ENCODE assay signal across 8 cellular contexts in genomic region chr11:128575956-128576340, GRCh38. TPM values are rescaled to one million over a fixed set of nuclear protein-coding genes. Genes with fewer than 3 reads are reported as not detected.
DNase-seq lines count a peak whose midpoint lies in the region; ATAC-seq and TF ChIP-seq lines count a peak whose summit lies in the region.

No MANE protein-coding gene starts in this region.

- peak; percentile 45 for DNase-seq in activated naive CD4-positive, alpha-beta T cell treated with anti-CD3 and anti-CD28 coated beads for 36 hours
- no peak for DNase-seq in activated naive CD4-positive, alpha-beta T cell treated with anti-CD3 and anti-CD28 coated beads, Interleukin-2, amount 50 U/mL, for 16 hours
- DNase-seq in UCSD-AML1 (lab: John Stamatoyannopoulos, UW; ENCODE audit: unreplicated experiment), result peak; percentile 56
- DNase-seq in right lobe of liver, result no peak
- no peak for DNase-seq in upper lobe of right lung
- no peak for DNase-seq in OCI-M2 (lab: John Stamatoyannopoulos, UW; ENCODE audit: unreplicated experiment)
- DNase-seq in stimulated activated naive CD4-positive, alpha-beta T cell treated with Interleukin-2 at 50 U/mL for 16 hours (lab: John Stamatoyannopoulos, UW), result no peak
- DNase-seq in NCI-H82 treated with DMSO at 0.1 percent for 48 hours (lab: John Stamatoyannopoulos, UW; ENCODE audit: unreplicated experiment), result no peak

- ATAC-seq in right lobe of liver, result peak; percentile 71 to 87 (median 83)
- ATAC-seq in upper lobe of right lung, result peak; percentile 90

- H3K9me3 Mint-ChIP-seq in activated naive CD4-positive, alpha-beta T cell treated with anti-CD3 and anti-CD28 coated beads for 36 hours, result peaks cover 2% of the 10 kb centered on the region

- H3K27ac ChIP-seq in right lobe of liver (peak overlapping the region; percentile 11 to 43 (median 24)), upper lobe of right lung (peak overlapping the region; percentile 44)

- no peaks in the 10 kb centered on the region for H3K36me3 ChIP-seq in right lobe of liver
- no peaks in the 10 kb centered on the region for H3K36me3 ChIP-seq in upper lobe of right lung

- CTCF ChIA-PET in activated naive CD4-positive, alpha-beta T cell treated with anti-CD3 and anti-CD28 coated beads for 36 hours (lab: Charles Lee), result interaction anchor here (0.6 to 0.9 kb wide), 3 partner anchors 22 to 54 kb away, joined by 3 to 7 read pairs (median 4); no protein-coding TSS in a partner anchor

- peaks cover 70% of the 10 kb centered on the region for H3K4me1 Mint-ChIP-seq in activated naive CD4-positive, alpha-beta T cell treated with anti-CD3 and anti-CD28 coated beads for 36 hours (ENCODE audit: low read depth)

- 22% methylated on average over 3 of the region's 3 CpGs for WGBS in right lobe of liver (ENCODE audit: insufficient coverage, low coverage, low lambda C conversion rate, missing lambda C conversion rate)

- no peak overlapping the region for H3K4me3 Mint-ChIP-seq in activated naive CD4-positive, alpha-beta T cell treated with anti-CD3 and anti-CD28 coated beads for 36 hours

- no peaks in the 10 kb centered on the region for H3K27me3 Mint-ChIP-seq in activated naive CD4-positive, alpha-beta T cell treated with anti-CD3 and anti-CD28 coated beads for 36 hours (ENCODE audit: low read depth)

- no peaks in the 10 kb centered on the region for H3K4me1 ChIP-seq in right lobe of liver
- H3K4me1 ChIP-seq in upper lobe of right lung, result peaks cover 37% of the 10 kb centered on the region

- TF ChIP-seq CTCF in right lobe of liver (IDR thresholded peaks at IDR 0.05) (no peak), upper lobe of right lung (IDR thresholded peaks at IDR 0.05) (no peak)

- no peak for TF ChIP-seq POLR2A in right lobe of liver (IDR thresholded peaks at IDR 0.05)

- no peak overlapping the region for H3K27ac Mint-ChIP-seq in activated naive CD4-positive, alpha-beta T cell treated with anti-CD3 and anti-CD28 coated beads for 36 hours

- intact Hi-C loops in activated naive CD4-positive, alpha-beta T cell treated with anti-CD3 and anti-CD28 coated beads for 36 hours (cut with micrococcal nuclease), result loop anchor here (1.0 kb wide), 1 partner anchor 48 kb away; no protein-coding TSS in a partner anchor
- intact Hi-C loops in right lobe of liver (cut with DNase I) (no loop called here), upper lobe of right lung (cut with DNase I) (no loop called here)

- H3K9me3 ChIP-seq in right lobe of liver (no peaks in the 10 kb centered on the region), upper lobe of right lung (no peaks in the 10 kb centered on the region)

- H3K27me3 ChIP-seq in right lobe of liver (no peaks in the 10 kb centered on the region), upper lobe of right lung (no peaks in the 10 kb centered on the region)

- H3K4me3 ChIP-seq in right lobe of liver (no peak overlapping the region), upper lobe of right lung (no peak overlapping the region)

- H3K36me3 Mint-ChIP-seq in activated naive CD4-positive, alpha-beta T cell treated with anti-CD3 and anti-CD28 coated beads for 36 hours (ENCODE audit: low read depth), result no peaks in the 10 kb centered on the region

RNA-seq across cellular contexts. Expression of gene ETS1, which starts 11.4 kb away (rescaled TPM):
- 100 to 1,000 TPM; 336 to 338 TPM for total RNA-seq in activated naive CD4-positive, alpha-beta T cell treated with anti-CD3 and anti-CD28 coated beads for 36 hours
- 10 to 100 TPM; 14.2 to 37.2 (median 23.3) TPM for total RNA-seq in right lobe of liver
- 121 TPM for total RNA-seq in upper lobe of right lung

Comparison
In these comparisons a context has a peak if more than half of its experiments do, and no peak if none do; other contexts are left out.
1. DNase-seq: peak in activated naive CD4-positive, alpha-beta T cell treated with anti-CD3 and anti-CD28 coated beads for 36 hours (single experiment) and UCSD-AML1 (single experiment); none in activated naive CD4-positive, alpha-beta T cell treated with anti-CD3 and anti-CD28 coated beads, Interleukin-2, amount 50 U/mL, for 16 hours (single experiment), right lobe of liver (0 of 3), upper lobe of right lung (single experiment), OCI-M2 (single experiment), stimulated activated naive CD4-positive, alpha-beta T cell treated with Interleukin-2 at 50 U/mL for 16 hours (single experiment) and NCI-H82 treated with DMSO at 0.1 percent for 48 hours (single experiment).